In genomic region chr10:55803055-55803454, GRCh38 we compare ENCODE assay signal across 7 cellular contexts.
"Had no signal": no experiment of that assay in that cellular context is flagged by ENCODE, and none has a peak within 500 bp of the region (broad histone marks: within the 10 kb centered on the region; RNA-seq: fewer than 3 reads in every experiment).

No MANE protein-coding gene starts in this region.

- ATAC-seq: GM12878 had no signal

- DNase-seq: GDM1, GF-D8 had no signal

- H3K4me3 ChIP-seq: GM12878 had no signal

- FAIRE-seq: GM12878, GM12891, GM12892, GM18507, GM19239 had no signal
